ENCODE assay signal across 9 cellular contexts in the genomic region with DNA sequence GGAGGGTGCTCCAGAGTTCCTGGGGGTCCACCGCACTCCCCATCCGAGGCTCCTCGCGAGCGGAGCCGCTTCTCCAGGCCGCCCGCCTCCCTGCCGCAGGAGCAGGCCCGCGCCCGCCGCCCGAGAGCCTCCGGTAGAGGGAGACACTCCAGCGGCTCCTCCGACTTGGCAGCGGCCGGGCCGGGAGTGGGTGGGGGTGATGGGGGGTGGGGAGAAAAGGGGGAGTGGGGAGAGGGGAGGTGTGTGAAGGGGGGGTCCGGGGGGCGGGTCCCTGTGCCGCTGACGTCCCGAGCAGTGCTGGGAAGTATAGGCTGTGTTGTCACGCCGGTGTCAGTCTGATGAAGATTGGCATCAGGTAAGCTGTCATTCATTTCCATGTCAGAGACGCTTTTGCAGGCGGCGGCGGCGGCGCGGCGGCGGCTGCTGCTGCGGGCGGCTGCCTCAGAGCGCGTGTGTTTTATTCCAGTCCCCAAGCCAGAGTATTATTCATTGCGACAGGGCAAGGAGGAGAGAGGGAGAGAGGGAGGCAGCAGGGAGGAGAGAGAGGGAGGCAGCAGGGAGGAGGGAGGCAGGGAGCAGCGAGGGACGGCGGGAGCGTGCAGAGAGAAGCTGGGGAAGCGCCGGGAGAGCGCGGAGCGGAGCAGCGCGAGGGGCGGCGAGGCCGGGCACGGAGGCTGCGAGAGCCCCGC. TPM values are rescaled to one million over a fixed set of nuclear protein-coding genes. Genes with fewer than 3 reads are reported as not detected.
DNase-seq lines count a peak whose midpoint lies in the region; ATAC-seq, FAIRE-seq and TF ChIP-seq lines count a peak whose summit lies in the region.
"Had no signal": no experiment of that assay in that cellular context is flagged by ENCODE, and none has a peak within 500 bp of the region (broad histone marks: within the 10 kb centered on the region; RNA-seq: fewer than 3 reads in every experiment).

A gene with protein sequence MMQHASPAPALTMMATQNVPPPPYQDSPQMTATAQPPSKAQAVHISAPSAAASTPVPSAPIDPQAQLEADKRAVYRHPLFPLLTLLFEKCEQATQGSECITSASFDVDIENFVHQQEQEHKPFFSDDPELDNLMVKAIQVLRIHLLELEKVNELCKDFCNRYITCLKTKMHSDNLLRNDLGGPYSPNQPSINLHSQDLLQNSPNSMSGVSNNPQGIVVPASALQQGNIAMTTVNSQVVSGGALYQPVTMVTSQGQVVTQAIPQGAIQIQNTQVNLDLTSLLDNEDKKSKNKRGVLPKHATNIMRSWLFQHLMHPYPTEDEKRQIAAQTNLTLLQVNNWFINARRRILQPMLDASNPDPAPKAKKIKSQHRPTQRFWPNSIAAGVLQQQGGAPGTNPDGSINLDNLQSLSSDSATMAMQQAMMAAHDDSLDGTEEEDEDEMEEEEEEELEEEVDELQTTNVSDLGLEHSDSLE (plus strand): TSS at position 330 of the 689 bp plus-strand sequence. CDS start 186,555 bp downstream, outside the sequence.

- 0 to 1% methylated on average over 27 to 58 of the region's 58 CpGs for WGBS in pancreas, 2 donors
- WGBS in thymus = 1% methylated on average over 58 of the region's 58 CpGs

- TF ChIP-seq CTCF in RWPE1 (conservative IDR thresholded peaks at IDR 0.05; ENCODE audit: low read depth) = peak; percentile 83
- peak; percentile 57 for TF ChIP-seq CTCF in cardiac muscle cell (IDR thresholded peaks at IDR 0.05; ENCODE audit: low read depth, low read length)
- peak; percentile 42 to 63 (median 54) for TF ChIP-seq CTCF in pancreas (IDR thresholded peaks at IDR 0.05)

- ATAC-seq in HG03342 (IDR thresholded peaks at IDR 0.05; ENCODE audit: unreplicated experiment) = peak; percentile 46
- ATAC-seq in activated naive CD8-positive, alpha-beta T cell treated with anti-CD3 and anti-CD28 coated beads, Interleukin-2, amount 10 ng/mL, durations not matched to agents 7 days and 5 days (ENCODE audit: low read depth) = peak; percentile 74
- peak; percentile 60 to 83 (median 75) for ATAC-seq in pancreas

- H3K4me3 ChIP-seq in cardiac muscle cell (peak within 1 kb of the TSS; percentile 75), pancreas (peak within 1 kb of the TSS; percentile 55 to 72 (median 62)), thymus (ENCODE audit: low read length) (peak within 1 kb of the TSS; percentile 47)

- H3K27me3 Mint-ChIP-seq in activated naive CD8-positive, alpha-beta T cell treated with anti-CD3 and anti-CD28 coated beads, Interleukin-2, amount 10 ng/mL, durations not matched to agents 7 days and 5 days = peaks cover 67% of the 10 kb centered on the region

- H3K27me3 ChIP-seq in cardiac muscle cell = no peaks in the 10 kb centered on the region
- no peaks in the 10 kb centered on the region for H3K27me3 ChIP-seq in pancreas
- peaks cover 58% of the 10 kb centered on the region for H3K27me3 ChIP-seq in thymus (ENCODE audit: control insufficient read depth, insufficient read depth)

- H3K9me3 ChIP-seq in cardiac muscle cell (ENCODE audit: low read depth) = no peaks in the 10 kb centered on the region
- H3K9me3 ChIP-seq in pancreas = no peaks in the 10 kb centered on the region
- no peaks in the 10 kb centered on the region for H3K9me3 ChIP-seq in thymus (ENCODE audit: control insufficient read depth)

- peaks cover 1% of the 10 kb centered on the region for H3K36me3 Mint-ChIP-seq in activated naive CD8-positive, alpha-beta T cell treated with anti-CD3 and anti-CD28 coated beads, Interleukin-2, amount 10 ng/mL, durations not matched to agents 7 days and 5 days

- H3K4me1 ChIP-seq in cardiac muscle cell (ENCODE audit: low read depth) (peaks cover 47% of the 10 kb centered on the region), pancreas (peaks cover 16 to 25% (median 23%) of the 10 kb centered on the region in 3 donors), thymus (ENCODE audit: control insufficient read depth, insufficient read depth, low read length) (peaks cover 8% of the 10 kb centered on the region)

- H3K4me1 Mint-ChIP-seq in activated naive CD8-positive, alpha-beta T cell treated with anti-CD3 and anti-CD28 coated beads, Interleukin-2, amount 10 ng/mL, durations not matched to agents 7 days and 5 days = peaks cover 12% of the 10 kb centered on the region

- peak within 1 kb of the TSS; percentile 98 for H3K4me3 Mint-ChIP-seq in activated naive CD8-positive, alpha-beta T cell treated with anti-CD3 and anti-CD28 coated beads, Interleukin-2, amount 10 ng/mL, durations not matched to agents 7 days and 5 days

- intact Hi-C loops in pancreas (cut with DNase I) = loop anchor here in 2 of 3 donors (5.0 kb wide), 2 partner anchors 183 to 188 kb away; no protein-coding TSS in a partner anchor

- peak; percentile 90 for DNase-seq in DMS 273 (lab: John Stamatoyannopoulos, UW; ENCODE audit: unreplicated experiment)
- peak; percentile 73 for DNase-seq in RWPE1 (ENCODE audit: low spot score)
- DNase-seq in activated naive CD8-positive, alpha-beta T cell treated with anti-CD3 and anti-CD28 coated beads, Interleukin-2, amount 10 ng/mL, durations not matched to agents 7 days and 5 days = peak; percentile 74
- peak; percentile 89 to 90 for DNase-seq in cardiac muscle cell (ENCODE audit: low read depth in 1 of 2, low spot score in 1 of 2)
- peak; percentile 65 to 95 (median 84) for DNase-seq in pancreas
- no peak for DNase-seq in DMS153 (lab: John Stamatoyannopoulos, UW)

- H3K27ac Mint-ChIP-seq in activated naive CD8-positive, alpha-beta T cell treated with anti-CD3 and anti-CD28 coated beads, Interleukin-2, amount 10 ng/mL, durations not matched to agents 7 days and 5 days = peak within 1 kb of the TSS; percentile 40

- CTCF ChIA-PET in RWPE1 (lab: Yijun Ruan, JAX) = interaction anchor here (0.6 to 2.2 kb wide), 7 partner anchors 8 to 265 kb away, joined by 3 to 13 read pairs (median 4); no protein-coding TSS in a partner anchor

- POLR2A ChIA-PET in RWPE1 (lab: Yijun Ruan, JAX; ENCODE audit: low non-redundant PET) = no interaction called here
- POLR2A ChIA-PET in activated naive CD8-positive, alpha-beta T cell treated with anti-CD3 and anti-CD28 coated beads, Interleukin-2, amount 10 ng/mL, durations not matched to agents 7 days and 5 days (lab: Charles Lee) = no interaction called here

- no peaks in the 10 kb centered on the region for H3K36me3 ChIP-seq in cardiac muscle cell
- no peaks in the 10 kb centered on the region for H3K36me3 ChIP-seq in pancreas
- no peaks in the 10 kb centered on the region for H3K36me3 ChIP-seq in thymus (ENCODE audit: control insufficient read depth, insufficient read depth)

- no peaks in the 10 kb centered on the region for H3K9me3 Mint-ChIP-seq in activated naive CD8-positive, alpha-beta T cell treated with anti-CD3 and anti-CD28 coated beads, Interleukin-2, amount 10 ng/mL, durations not matched to agents 7 days and 5 days

- FAIRE-seq in pancreas (lab: Jason Lieb, UNC) = no peak

- H3K27ac ChIP-seq in RWPE1 (no peak within 1 kb of the TSS; the same call in 1 of the 2 replicates), cardiac muscle cell (peak within 1 kb of the TSS; percentile 72), pancreas (peak within 1 kb of the TSS; percentile 77 to 85 (median 81)), thymus (ENCODE audit: low read depth) (peak within 1 kb of the TSS; percentile 62)

RNA-seq across cellular contexts. Expression of the gene that starts here (rescaled TPM):
- total RNA-seq in activated naive CD8-positive, alpha-beta T cell treated with anti-CD3 and anti-CD28 coated beads, Interleukin-2, amount 10 ng/mL, durations not matched to agents 7 days and 5 days = not detected
- total RNA-seq in cardiac muscle cell (3.6 and 6.1 TPM in 2 replicates), pancreas (1 to 10 TPM; 4.3 to 8.1 (median 5.9) TPM)
- polyA plus RNA-seq in cardiac muscle cell (2.1 and 5.8 TPM in 2 replicates), pancreas (1 to 10 TPM; 3.4 to 6.4 TPM), thymus (2.2 TPM)
- total RNA-seq: activated CD8-positive, alpha-beta memory T cell treated with anti-CD3 and anti-CD28 coated beads for 36 hours had no signal

Comparison
In these comparisons a context has a peak if more than half of its experiments do, and no peak if none do; other contexts are left out.
1. Peak in DNase-seq and ATAC-seq in activated naive CD8-positive, alpha-beta T cell treated with anti-CD3 and anti-CD28 coated beads, Interleukin-2, amount 10 ng/mL, durations not matched to agents 7 days and 5 days; RNA of the gene not detected or under 1 TPM.